32 cellular contexts compared by ENCODE assay signal in the genomic region with DNA sequence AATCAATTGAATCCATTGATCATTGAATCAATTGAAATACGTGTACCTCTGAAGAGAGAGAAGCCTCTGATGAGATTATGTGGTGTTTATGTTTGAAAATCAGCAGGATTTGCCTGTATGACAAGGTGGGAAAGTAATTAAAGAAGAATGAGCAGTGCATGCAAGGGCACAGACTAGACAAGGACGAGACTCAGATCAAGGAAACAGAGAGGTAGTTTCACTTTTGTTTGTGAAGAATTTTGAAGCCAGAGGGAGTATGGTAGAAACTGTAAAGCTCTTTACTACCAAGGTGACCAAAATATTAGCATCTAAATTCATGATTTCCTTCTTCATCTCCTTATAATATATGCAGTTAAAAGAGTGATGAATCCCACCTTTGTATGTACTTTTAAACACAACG.
DNase-seq lines count a peak whose midpoint lies in the region; ATAC-seq, FAIRE-seq and TF ChIP-seq lines count a peak whose summit lies in the region.
"Had no signal": no experiment of that assay in that cellular context is flagged by ENCODE, and none has a peak within 500 bp of the region (broad histone marks: within the 10 kb centered on the region; RNA-seq: fewer than 3 reads in every experiment).

No MANE protein-coding gene starts in this region.

- CTCF ChIA-PET in HepG2 (lab: Yijun Ruan, JAX; ENCODE audit: low intra/inter-chr PET ratio, low total read pairs), result no interaction called here

- no TSS peak for BruUV-seq in HepG2 (replicated peaks; lab: Mats Ljungman, UMichigan)

- DNase-seq in HepG2 (ENCODE audit: low spot score) (no peak), right lobe of liver (no peak), MG63 (no peak), WERI-Rb-1 (no peak), COR-L47 (lab: John Stamatoyannopoulos, UW) (no peak), SIG-M5 treated with dmso at 0.1 percent for 504 hours (lab: John Stamatoyannopoulos, UW; ENCODE audit: unreplicated experiment) (no peak)
- DNase-seq: 8988T; activated CD4-positive, CD25-positive, alpha-beta regulatory T cell; activated effector memory CD4-positive, alpha-beta T cell treated with anti-CD3 and anti-CD28 coated beads, Interleukin-2, amount 50 U/mL, for 16 hours; activated naive CD8-positive, alpha-beta T cell treated with anti-CD3 and anti-CD28 coated beads for 36 hours; activated T-cell treated with anti-CD3 and anti-CD28 coated beads, Interleukin-2, amount 50 U/mL, for 24 hours; CD4-positive, alpha-beta T cell; DMS153; effector CD8-positive, alpha-beta T cell; GM23248; HFFc6; KBM-7; MV-4-11; NCI-H1436; NCI-H2081 treated with DMSO at 0.1 percent for 48 hours; NCI-H2227 treated with DMSO at 0.1 percent for 48 hours; psoas muscle; stimulated activated CD4-positive, alpha-beta T cell treated with anti-CD3 and anti-CD28 coated beads, Interleukin-4, amount 100 ng/mL, for 24 hours; trophoblast cell had no signal

- TF ChIP-seq POLR2A in HepG2 (IDR thresholded peaks at IDR 0.05; ENCODE audit: insufficient read depth in 1 of 2, low read depth in 2 of 2, low read length in 2 of 2) (no peak), right lobe of liver (IDR thresholded peaks at IDR 0.05) (no peak)

- H3K79me2 ChIP-seq in HepG2 (ENCODE audit: insufficient read depth, low read length), result no peaks in the 10 kb centered on the region
- H3K79me2 ChIP-seq in SU-DHL-6 (ENCODE audit: insufficient read depth, low read length), result no peaks in the 10 kb centered on the region

- H3K9me3 ChIP-seq in HepG2 (ENCODE audit: low read length) (peaks cover 57% of the 10 kb centered on the region), right lobe of liver (no peaks in the 10 kb centered on the region), MG63 (peaks cover 5% of the 10 kb centered on the region), SU-DHL-6 (ENCODE audit: insufficient read depth, low read length) (no peaks in the 10 kb centered on the region), WERI-Rb-1 (ENCODE audit: severe bottlenecking) (no peaks in the 10 kb centered on the region)
- H3K9me3 ChIP-seq: ascending aorta, psoas muscle had no signal

- H3K27me3 ChIP-seq in HepG2 (ENCODE audit: control insufficient read depth in 1 of 2, insufficient read depth in 2 of 2, low read length in 2 of 2) (no peaks in the 10 kb centered on the region), right lobe of liver (no peaks in the 10 kb centered on the region), MG63 (no peaks in the 10 kb centered on the region), SU-DHL-6 (ENCODE audit: low read length) (no peaks in the 10 kb centered on the region), WERI-Rb-1 (ENCODE audit: insufficient read depth, low read depth, severe bottlenecking) (no peaks in the 10 kb centered on the region)
- H3K27me3 ChIP-seq: ascending aorta, cardiac muscle cell had no signal

- H4K20me1 ChIP-seq in HepG2 (ENCODE audit: insufficient read depth, low read length) (no peaks in the 10 kb centered on the region), SU-DHL-6 (ENCODE audit: low read depth, low read length) (no peaks in the 10 kb centered on the region)

- FAIRE-seq in HepG2 (lab: Jason Lieb, UNC), result no peak
- FAIRE-seq: colon had no signal

- H3K9me2 ChIP-seq in SU-DHL-6 (replicated peaks; ENCODE audit: insufficient read depth, low read length), result no peaks in the 10 kb centered on the region

- POLR2A ChIA-PET in HepG2 (lab: Yijun Ruan, JAX), result no interaction called here

- intact Hi-C loops in HepG2 (cut with micrococcal nuclease; ENCODE audit: unreplicated experiment) (no loop called here), right lobe of liver (cut with DNase I) (no loop called here)

- WGBS in HepG2 (ENCODE audit: low lambda C conversion rate), result 2% methylated on average over 3 of the region's 3 CpGs
- WGBS in right lobe of liver (ENCODE audit: insufficient coverage, low coverage, low lambda C conversion rate, missing lambda C conversion rate), result 26% methylated on average over 3 of the region's 3 CpGs

- no peak for TF ChIP-seq RAD21 in HepG2 (CRISPR knock-in tag; IDR thresholded peaks at IDR 0.05)

- H3K9ac ChIP-seq in HepG2 (ENCODE audit: insufficient read depth, low read depth, low read length) (no peak overlapping the region), SU-DHL-6 (ENCODE audit: low read length) (no peak overlapping the region)
- H3K9ac ChIP-seq: GM23248 had no signal

- H3K27ac ChIP-seq in HepG2 (ENCODE audit: extremely low read length, insufficient read depth, low read length) (no peak overlapping the region), right lobe of liver (no peak overlapping the region), SU-DHL-6 (ENCODE audit: low read depth, low read length) (no peak overlapping the region), WERI-Rb-1 (no peak overlapping the region)
- H3K27ac ChIP-seq: ascending aorta, cardiac muscle cell, epithelial cell of prostate, GM23248, psoas muscle, RWPE1, SK-N-MC had no signal

- no peak for TF ChIP-seq CTCF in HepG2 (CRISPR knock-in tag; IDR thresholded peaks at IDR 0.05)
- no peak for TF ChIP-seq CTCF in right lobe of liver (IDR thresholded peaks at IDR 0.05)
- no peak for TF ChIP-seq CTCF in SU-DHL-6 (IDR thresholded peaks at IDR 0.05; ENCODE audit: insufficient read depth, low read length, poor library complexity, severe bottlenecking)
- TF ChIP-seq CTCF in WERI-Rb-1 (IDR thresholded peaks at IDR 0.05; ENCODE audit: low read depth, low read length), result no peak

- TF ChIP-seq EP300 in HepG2 (IDR thresholded peaks at IDR 0.05; ENCODE audit: low read depth in 2 of 2, low read length in 2 of 2) (no peak), HepG2 (CRISPR knock-in tag; IDR thresholded peaks at IDR 0.05; ENCODE audit: borderline replicate concordance) (no peak)

- no peak overlapping the region for H3K4me3 ChIP-seq in HepG2 (replicated peaks in 1 of 3; ENCODE audit: insufficient read depth in 1 of 3, low read depth in 2 of 3, low read length in 3 of 3)
- no peak overlapping the region for H3K4me3 ChIP-seq in right lobe of liver
- H3K4me3 ChIP-seq in MG63, result peak overlapping the region; percentile 27
- H3K4me3 ChIP-seq in SU-DHL-6 (ENCODE audit: insufficient read depth, low read length, poor library complexity, severe bottlenecking), result no peak overlapping the region
- no peak overlapping the region for H3K4me3 ChIP-seq in WERI-Rb-1 (ENCODE audit: low read depth, low read length)
- H3K4me3 ChIP-seq: ascending aorta, cardiac muscle cell, GM23248, psoas muscle, SK-N-MC had no signal

- H3K36me3 ChIP-seq in HepG2 (replicated peaks in 1 of 2; ENCODE audit: control insufficient read depth in 1 of 2, insufficient read depth in 2 of 2, low read length in 2 of 2) (no peaks in the 10 kb centered on the region), right lobe of liver (no peaks in the 10 kb centered on the region), MG63 (no peaks in the 10 kb centered on the region), SU-DHL-6 (ENCODE audit: low read length) (no peaks in the 10 kb centered on the region), WERI-Rb-1 (no peaks in the 10 kb centered on the region)
- H3K36me3 ChIP-seq: ascending aorta, cardiac muscle cell had no signal

- H3K4me1 ChIP-seq in HepG2 (ENCODE audit: insufficient read depth, low read length), result no peaks in the 10 kb centered on the region
- no peaks in the 10 kb centered on the region for H3K4me1 ChIP-seq in right lobe of liver
- H3K4me1 ChIP-seq: ascending aorta, psoas muscle had no signal

- H3F3A ChIP-seq in SU-DHL-6 (ENCODE audit: insufficient read depth), result no peaks in the 10 kb centered on the region; the same call in 1 of the 2 replicates

- no peak for ATAC-seq in HepG2
- ATAC-seq in right lobe of liver, result no peak
- no peak for ATAC-seq in GM21723 (IDR thresholded peaks at IDR 0.05; ENCODE audit: unreplicated experiment)
- ATAC-seq: psoas muscle had no signal

- H2AFZ ChIP-seq in HepG2 (ENCODE audit: low read length) (peak overlapping the region; percentile 25), SU-DHL-6 (ENCODE audit: low read depth, low read length, severe bottlenecking) (peak overlapping the region; percentile 59)
- H2AFZ ChIP-seq: GM23248 had no signal

- H3K4me2 ChIP-seq in HepG2 (ENCODE audit: low read depth, low read length), result no peak overlapping the region; the same call in 1 of the 2 replicates
- peak overlapping the region; percentile 44 for H3K4me2 ChIP-seq in SU-DHL-6 (ENCODE audit: low read depth, low read length, poor library complexity, severe bottlenecking)

- in situ Hi-C loops in HepG2 (cut with HindIII; ENCODE audit: extremely low pct_ligation_motif_present, low pct_unique_long_range_greater_than_20kb), result no loop called here

TF ChIP-seq in HepG2, 621 proteins besides CTCF, POLR2A, EP300 and RAD21:
- TF ChIP-seq NR3C1 (CRISPR knock-in tag; IDR thresholded peaks at IDR 0.05) (no peak), NFIB (CRISPR knock-in tag; IDR thresholded peaks at IDR 0.05; ENCODE audit: borderline replicate concordance) (no peak), ZNF607 (CRISPR knock-in tag; IDR thresholded peaks at IDR 0.05; ENCODE audit: borderline replicate concordance) (no peak), ZNF225 (CRISPR knock-in tag; IDR thresholded peaks at IDR 0.05) (no peak), ZNF703 (CRISPR knock-in tag; IDR thresholded peaks at IDR 0.05; ENCODE audit: borderline replicate concordance) (no peak)
